In the genomic region with DNA sequence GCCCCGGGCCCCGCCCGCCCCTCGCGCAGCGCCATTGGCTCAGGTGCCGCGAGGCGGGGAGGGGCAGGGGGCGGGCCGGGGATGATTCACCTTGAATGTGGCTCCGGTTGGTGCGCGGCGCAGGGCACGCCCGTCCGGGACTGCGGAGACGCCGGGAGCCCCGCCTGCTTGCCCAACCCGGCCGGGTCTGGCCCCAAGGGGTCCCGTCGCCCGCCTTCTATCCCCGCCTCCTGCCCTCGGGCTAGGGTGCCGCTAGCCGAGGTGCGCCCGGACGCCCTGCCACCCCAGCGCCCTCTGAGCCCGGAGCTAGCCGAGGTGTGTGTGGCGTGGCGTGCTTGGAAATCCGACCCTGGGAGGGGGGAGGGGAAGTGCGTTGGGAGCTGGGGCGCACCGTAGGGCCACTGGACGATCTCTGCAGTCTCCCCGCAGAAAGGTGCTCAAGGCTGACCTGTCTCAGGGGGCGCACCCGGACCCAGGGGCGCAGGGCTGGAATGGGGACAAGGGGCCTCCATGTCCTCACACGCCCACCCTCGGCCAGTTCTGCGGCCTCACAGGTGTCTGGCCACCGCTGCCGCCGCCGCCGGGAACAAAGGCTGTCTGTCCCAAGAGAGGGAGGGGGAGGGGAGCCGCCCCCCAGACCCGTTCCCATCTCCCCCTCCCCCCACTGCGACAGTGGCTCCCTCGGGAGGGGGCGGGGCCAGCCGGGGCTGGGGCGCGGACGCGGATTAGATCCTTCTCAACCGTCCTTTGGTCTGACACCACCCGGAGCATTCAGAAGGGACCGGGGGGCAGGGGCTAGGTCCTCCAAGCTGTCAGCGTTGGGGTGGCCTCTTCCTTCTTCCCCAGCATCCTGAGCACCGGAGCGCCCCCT, we compare ENCODE assay signal across 1 cellular context.
A peak's percentile ranks its signal among the peaks of the same experiment; 100 is the strongest.
TF ChIP-seq lines count a peak whose summit lies in the region.

No MANE protein-coding gene starts in this region.

TF ChIP-seq in K562, 482 proteins besides CTCF, POLR2A, EP300 and RAD21 (continued from another document and continues in another):
- TF ChIP-seq MBD2 (IDR thresholded peaks at IDR 0.05; ENCODE audit: borderline replicate concordance, low read depth) (peak; percentile 30; the same call in 1 of the 2 replicates), ZNF407 (IDR thresholded peaks at IDR 0.05; ENCODE audit: low read depth) (no peak), ZC3H11A (IDR thresholded peaks at IDR 0.05; ENCODE audit: low read depth, low read length) (no peak), ZNF41 (CRISPR knock-in tag; conservative IDR thresholded peaks at IDR 0.05) (no peak), TBP (optimal IDR thresholded peaks at IDR 0.05; ENCODE audit: low read depth, low read length) (peak; percentile 40), ZNF592 (IDR thresholded peaks at IDR 0.05) (no peak), ZBED1 (IDR thresholded peaks at IDR 0.05) (peak; percentile 20; the same call in 1 of the 2 replicates), MEF2D (tag; conservative IDR thresholded peaks at IDR 0.05; ENCODE audit: low read depth) (no peak), OTX1 (CRISPR knock-in tag; IDR thresholded peaks at IDR 0.05) (no peak), ILK (tag; IDR thresholded peaks at IDR 0.05; ENCODE audit: borderline replicate concordance, low read depth) (no peak), PYGO2 (tag; IDR thresholded peaks at IDR 0.05) (no peak), CTBP1 (IDR thresholded peaks at IDR 0.05; ENCODE audit: borderline replicate concordance) (0 out of 2 replicates have a peak, but pooled peaks have one; percentile 70), KHSRP (IDR thresholded peaks at IDR 0.05) (no peak), POLR2G (IDR thresholded peaks at IDR 0.05; ENCODE audit: low read depth, low read length) (peak; percentile 74), CBX2 (IDR thresholded peaks at IDR 0.05; ENCODE audit: insufficient read depth, low read length, poor library complexity, severe bottlenecking) (no peak), STAT5A (IDR thresholded peaks at IDR 0.05; ENCODE audit: borderline replicate concordance, low read length) (no peak), CREBBP (IDR thresholded peaks at IDR 0.05; ENCODE audit: low read depth, low read length) (no peak), MED1 (CRISPR knock-in tag; IDR thresholded peaks at IDR 0.05; ENCODE audit: borderline replicate concordance) (no peak), MEF2A (IDR thresholded peaks at IDR 0.05; ENCODE audit: control insufficient read depth, low read depth, low read length) (no peak), SMC3 (conservative IDR thresholded peaks at IDR 0.05; ENCODE audit: insufficient read depth, low read depth, low read length) (no peak), SP2 (IDR thresholded peaks at IDR 0.05; ENCODE audit: extremely low read depth, low read depth, low read length, poor library complexity, severe bottlenecking) (no peak), TSC22D4 (tag; IDR thresholded peaks at IDR 0.05) (no peak), PHF21A (IDR thresholded peaks at IDR 0.05; ENCODE audit: borderline replicate concordance, low read depth) (peak; percentile 81; the same call in 1 of the 2 replicates), ZNF766 (CRISPR knock-in tag; conservative IDR thresholded peaks at IDR 0.05) (no peak), SIN3A (IDR thresholded peaks at IDR 0.05; ENCODE audit: borderline replicate concordance in 2 of 2, control insufficient read depth in 1 of 2, low read depth in 2 of 2, low read length in 2 of 2) (peak in 1 of 2 experiments; percentile 42; a peak in 1 of 4 replicates), GABPB2 (CRISPR knock-in tag; conservative IDR thresholded peaks at IDR 0.05) (no peak), ZNF311 (CRISPR knock-in tag; IDR thresholded peaks at IDR 0.05) (no peak), ZKSCAN3 (CRISPR knock-in tag; IDR thresholded peaks at IDR 0.05) (no peak), ZZZ3 (IDR thresholded peaks at IDR 0.05) (no peak), HMGN3 (IDR thresholded peaks at IDR 0.05; ENCODE audit: borderline replicate concordance, extremely low read depth, insufficient read length, low read depth, low read length) (peak; percentile 56), ZFX (CRISPR knock-in tag; IDR thresholded peaks at IDR 0.05) (peak; percentile 68), UBTF (IDR thresholded peaks at IDR 0.05; ENCODE audit: borderline replicate concordance in 1 of 2, low read depth in 2 of 2, low read length in 2 of 2) (0 out of 4 replicates have a peak, but pooled peaks of 1 of the 2 experiments have one; percentile 14), TEAD4 (IDR thresholded peaks at IDR 0.05; ENCODE audit: low read length) (no peak), TEAD4 (CRISPR knock-in tag; IDR thresholded peaks at IDR 0.05; ENCODE audit: borderline replicate concordance) (no peak)
- TF ChIP-seq, protein P1, sequence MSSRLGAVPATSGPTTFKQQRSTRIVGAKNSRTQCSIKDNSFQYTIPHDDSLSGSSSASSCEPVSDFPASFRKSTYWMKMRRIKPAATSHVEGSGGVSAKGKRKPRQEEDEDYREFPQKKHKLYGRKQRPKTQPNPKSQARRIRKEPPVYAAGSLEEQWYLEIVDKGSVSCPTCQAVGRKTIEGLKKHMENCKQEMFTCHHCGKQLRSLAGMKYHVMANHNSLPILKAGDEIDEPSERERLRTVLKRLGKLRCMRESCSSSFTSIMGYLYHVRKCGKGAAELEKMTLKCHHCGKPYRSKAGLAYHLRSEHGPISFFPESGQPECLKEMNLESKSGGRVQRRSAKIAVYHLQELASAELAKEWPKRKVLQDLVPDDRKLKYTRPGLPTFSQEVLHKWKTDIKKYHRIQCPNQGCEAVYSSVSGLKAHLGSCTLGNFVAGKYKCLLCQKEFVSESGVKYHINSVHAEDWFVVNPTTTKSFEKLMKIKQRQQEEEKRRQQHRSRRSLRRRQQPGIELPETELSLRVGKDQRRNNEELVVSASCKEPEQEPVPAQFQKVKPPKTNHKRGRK (tag; IDR thresholded peaks at IDR 0.05): no peak
- TF ChIP-seq, protein P2, sequence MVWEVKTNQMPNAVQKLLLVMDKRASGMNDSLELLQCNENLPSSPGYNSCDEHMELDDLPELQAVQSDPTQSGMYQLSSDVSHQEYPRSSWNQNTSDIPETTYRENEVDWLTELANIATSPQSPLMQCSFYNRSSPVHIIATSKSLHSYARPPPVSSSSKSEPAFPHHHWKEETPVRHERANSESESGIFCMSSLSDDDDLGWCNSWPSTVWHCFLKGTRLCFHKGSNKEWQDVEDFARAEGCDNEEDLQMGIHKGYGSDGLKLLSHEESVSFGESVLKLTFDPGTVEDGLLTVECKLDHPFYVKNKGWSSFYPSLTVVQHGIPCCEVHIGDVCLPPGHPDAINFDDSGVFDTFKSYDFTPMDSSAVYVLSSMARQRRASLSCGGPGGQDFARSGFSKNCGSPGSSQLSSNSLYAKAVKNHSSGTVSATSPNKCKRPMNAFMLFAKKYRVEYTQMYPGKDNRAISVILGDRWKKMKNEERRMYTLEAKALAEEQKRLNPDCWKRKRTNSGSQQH (CRISPR knock-in tag; IDR thresholded peaks at IDR 0.05): no peak
- TF ChIP-seq, protein P3, sequence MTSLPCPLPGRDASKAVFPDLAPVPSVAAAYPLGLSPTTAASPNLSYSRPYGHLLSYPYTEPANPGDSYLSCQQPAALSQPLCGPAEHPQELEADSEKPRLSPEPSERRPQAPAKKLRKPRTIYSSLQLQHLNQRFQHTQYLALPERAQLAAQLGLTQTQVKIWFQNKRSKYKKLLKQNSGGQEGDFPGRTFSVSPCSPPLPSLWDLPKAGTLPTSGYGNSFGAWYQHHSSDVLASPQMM (CRISPR knock-in tag; IDR thresholded peaks at IDR 0.05): no peak
